In genomic region chr16:9088848-9089247, GRCh38 we compare ENCODE assay signal across 24 cellular contexts.
"Had no signal": no experiment of that assay in that cellular context is flagged by ENCODE, and none has a peak within 500 bp of the region (broad histone marks: within the 10 kb centered on the region; RNA-seq: fewer than 3 reads in every experiment).

No MANE protein-coding gene starts in this region.

- H3K9me3 Mint-ChIP-seq: activated naive CD4-positive, alpha-beta T cell treated with anti-CD3 and anti-CD28 coated beads, Interleukin-2, amount 10 ng/mL, durations not matched to agents 7 days and 5 days; activated naive CD8-positive, alpha-beta T cell treated with anti-CD3 and anti-CD28 coated beads, Interleukin-2, amount 10 ng/mL, durations not matched to agents 7 days and 5 days; activated T-cell treated with anti-CD3 and anti-CD28 coated beads, Interleukin-2, amount 50 U/mL, for 24 hours; naive B cell had no signal

- H3K9me3 ChIP-seq: ascending aorta, colonic mucosa, esophagus squamous epithelium, spleen, tibial nerve had no signal

- ATAC-seq: activated CD8-positive, alpha-beta T cell treated with anti-CD3 and anti-CD28 coated beads, Interleukin-2, amount 10 ng/mL, durations not matched to agents 7 days and 5 days; heart right ventricle; left ventricle myocardium superior; right cardiac atrium had no signal

- DNase-seq: activated CD8-positive, alpha-beta T cell treated with anti-CD3 and anti-CD28 coated beads, Interleukin-2, amount 10 ng/mL, durations not matched to agents 7 days and 5 days; activated gamma-delta T cell; activated naive CD4-positive, alpha-beta T cell treated with anti-CD3 and anti-CD28 coated beads, Interleukin-2, amount 10 ng/mL, durations not matched to agents 7 days and 5 days; activated T-cell treated with anti-CD3 and anti-CD28 coated beads, Interleukin-2, amount 50 U/mL, for 24 hours; cerebellar nuclear complex; colonic mucosa; effector CD8-positive, alpha-beta T cell; esophagus squamous epithelium; foreskin melanocyte; heart right ventricle; left ventricle myocardium superior; naive B cell; nucleus accumbens; right cardiac atrium; spleen; stimulated activated CD4-positive, alpha-beta T cell treated with anti-CD3 and anti-CD28 coated beads, Interleukin-2, amount 100 ng/mL, for 48 hours; stimulated activated naive CD4-positive, alpha-beta T cell treated with Interleukin-2 at 50 U/mL for 16 hours; T-helper 2 cell had no signal

- H3K27me3 Mint-ChIP-seq: activated naive CD8-positive, alpha-beta T cell treated with anti-CD3 and anti-CD28 coated beads, Interleukin-2, amount 10 ng/mL, durations not matched to agents 7 days and 5 days; activated T-cell treated with anti-CD3 and anti-CD28 coated beads, Interleukin-2, amount 50 U/mL, for 24 hours; naive B cell had no signal

- H3K27me3 ChIP-seq: ascending aorta, cardiac muscle cell, colonic mucosa, esophagus squamous epithelium, heart right ventricle, spleen, tibial nerve had no signal

- H3K27ac ChIP-seq: ascending aorta, cardiac muscle cell, colonic mucosa, epithelial cell of prostate, esophagus squamous epithelium, parathyroid adenoma, tibial nerve had no signal
